In genomic region chr5:56128166-56128565, GRCh38 we compare ENCODE assay signal across 14 cellular contexts.
DNase-seq lines count a peak whose midpoint lies in the region; ATAC-seq and TF ChIP-seq lines count a peak whose summit lies in the region.
"Had no signal": no experiment of that assay in that cellular context is flagged by ENCODE, and none has a peak within 500 bp of the region (broad histone marks: within the 10 kb centered on the region; RNA-seq: fewer than 3 reads in every experiment).

No MANE protein-coding gene starts in this region.

- H3K27me3 ChIP-seq in left ventricle myocardium inferior (ENCODE audit: low read depth) = no peaks in the 10 kb centered on the region
- H3K27me3 ChIP-seq: thyroid gland had no signal

- H3K36me3 ChIP-seq in left ventricle myocardium inferior = no peaks in the 10 kb centered on the region
- H3K36me3 ChIP-seq: thyroid gland had no signal

- peaks cover 11% of the 10 kb centered on the region for H3K9me3 ChIP-seq in left ventricle myocardium inferior (replicated peaks)
- H3K9me3 ChIP-seq: thyroid gland had no signal

- CTCF ChIA-PET in activated CD4-positive, alpha-beta T cell treated with anti-CD3 and anti-CD28 coated beads for 36 hours (lab: Charles Lee) = interaction anchor here (1.1 to 3.1 kb wide), 2 partner anchors 13 to 20 kb away, joined by 3 to 14 read pairs; no protein-coding TSS in a partner anchor
- CTCF ChIA-PET in activated CD4-positive, alpha-beta memory T cell treated with anti-CD3 and anti-CD28 coated beads, Interleukin-2, amount 10 ng/mL, durations not matched to agents 7 days and 5 days (lab: Charles Lee) = interaction anchor here (0.6 kb wide), 1 partner anchor 138 kb away, joined by 3 read pairs; no protein-coding TSS in a partner anchor

- H3K36me3 Mint-ChIP-seq in activated CD4-positive, alpha-beta T cell treated with anti-CD3 and anti-CD28 coated beads for 36 hours (ENCODE audit: low read depth) = peaks cover 11% of the 10 kb centered on the region
- peaks cover 16% of the 10 kb centered on the region for H3K36me3 Mint-ChIP-seq in activated CD4-positive, alpha-beta memory T cell treated with anti-CD3 and anti-CD28 coated beads, Interleukin-2, amount 10 ng/mL, durations not matched to agents 7 days and 5 days (ENCODE audit: low read depth)

- no peaks in the 10 kb centered on the region for H3K27me3 Mint-ChIP-seq in activated CD4-positive, alpha-beta T cell treated with anti-CD3 and anti-CD28 coated beads for 36 hours
- peaks cover 1% of the 10 kb centered on the region for H3K27me3 Mint-ChIP-seq in activated CD4-positive, alpha-beta memory T cell treated with anti-CD3 and anti-CD28 coated beads, Interleukin-2, amount 10 ng/mL, durations not matched to agents 7 days and 5 days

- peak; percentile 78 for DNase-seq in activated CD4-positive, alpha-beta T cell treated with anti-CD3 and anti-CD28 coated beads for 36 hours
- DNase-seq in activated CD4-positive, alpha-beta T cell treated with anti-CD3 and anti-CD28 coated beads for 1 hour = no peak
- DNase-seq in activated CD4-positive, alpha-beta memory T cell treated with anti-CD3 and anti-CD28 coated beads, Interleukin-2, amount 10 ng/mL, durations not matched to agents 7 days and 5 days = peak; percentile 39
- DNase-seq in left ventricle myocardium inferior (peak; percentile 33), NCI-H2081 (lab: John Stamatoyannopoulos, UW) (no peak), islet precursor cell (no peak)
- peak; percentile 23 for DNase-seq in stimulated activated naive CD8-positive, alpha-beta T cell treated with anti-CD3 and anti-CD28 coated beads, Interleukin-15, Interleukin-2, amounts not matched to agents 100 U/mL and 50 U/mL, for 24 hours
- DNase-seq: hypothalamus, MV-4-11, NCI-H226, thyroid gland had no signal

- peaks cover 2% of the 10 kb centered on the region for H3K9me3 Mint-ChIP-seq in activated CD4-positive, alpha-beta T cell treated with anti-CD3 and anti-CD28 coated beads for 36 hours (ENCODE audit: low read depth)
- peaks cover 7% of the 10 kb centered on the region for H3K9me3 Mint-ChIP-seq in activated CD4-positive, alpha-beta memory T cell treated with anti-CD3 and anti-CD28 coated beads, Interleukin-2, amount 10 ng/mL, durations not matched to agents 7 days and 5 days

- H3K4me1 ChIP-seq in left ventricle myocardium inferior = peaks cover 26% of the 10 kb centered on the region

- peak overlapping the region; percentile 38 for H3K4me3 Mint-ChIP-seq in activated CD4-positive, alpha-beta T cell treated with anti-CD3 and anti-CD28 coated beads for 36 hours
- no peak overlapping the region for H3K4me3 Mint-ChIP-seq in activated CD4-positive, alpha-beta memory T cell treated with anti-CD3 and anti-CD28 coated beads, Interleukin-2, amount 10 ng/mL, durations not matched to agents 7 days and 5 days
- H3K4me3 Mint-ChIP-seq: central memory CD8-positive, alpha-beta T cell had no signal

- no peak overlapping the region for H3K4me3 ChIP-seq in left ventricle myocardium inferior
- H3K4me3 ChIP-seq: thyroid gland had no signal

- H3K4me1 Mint-ChIP-seq in activated CD4-positive, alpha-beta T cell treated with anti-CD3 and anti-CD28 coated beads for 36 hours = peaks cover 62% of the 10 kb centered on the region
- H3K4me1 Mint-ChIP-seq in activated CD4-positive, alpha-beta memory T cell treated with anti-CD3 and anti-CD28 coated beads, Interleukin-2, amount 10 ng/mL, durations not matched to agents 7 days and 5 days = peaks cover 37% of the 10 kb centered on the region

- H3K27ac Mint-ChIP-seq in activated CD4-positive, alpha-beta T cell treated with anti-CD3 and anti-CD28 coated beads for 36 hours = peak overlapping the region; percentile 95
- H3K27ac Mint-ChIP-seq in activated CD4-positive, alpha-beta memory T cell treated with anti-CD3 and anti-CD28 coated beads, Interleukin-2, amount 10 ng/mL, durations not matched to agents 7 days and 5 days = peak overlapping the region; percentile 68

- no peak for TF ChIP-seq CTCF in left ventricle myocardium inferior (IDR thresholded peaks at IDR 0.05; ENCODE audit: borderline replicate concordance)

- POLR2A ChIA-PET in activated CD4-positive, alpha-beta T cell treated with anti-CD3 and anti-CD28 coated beads for 36 hours (lab: Charles Lee) = interaction anchor here (0.5 kb wide), 1 partner anchor 165 kb away, joined by 6 read pairs; no protein-coding TSS in a partner anchor
- POLR2A ChIA-PET in activated CD4-positive, alpha-beta memory T cell treated with anti-CD3 and anti-CD28 coated beads, Interleukin-2, amount 10 ng/mL, durations not matched to agents 7 days and 5 days (lab: Charles Lee) = interaction anchor here (1.2 to 1.5 kb wide), 2 partner anchors 20 to 23 kb away, joined by 3 to 6 read pairs; no protein-coding TSS in a partner anchor

- no peak overlapping the region for H3K27ac ChIP-seq in left ventricle myocardium inferior (replicated peaks)
- H3K27ac ChIP-seq: 22Rv1, thyroid gland had no signal

- peak; percentile 81 for ATAC-seq in activated CD4-positive, alpha-beta T cell treated with anti-CD3 and anti-CD28 coated beads for 36 hours
- peak; percentile 81 for ATAC-seq in stimulated activated naive CD8-positive, alpha-beta T cell treated with anti-CD3 and anti-CD28 coated beads, Interleukin-15, Interleukin-2, amounts not matched to agents 100 U/mL and 50 U/mL, for 24 hours
- ATAC-seq in HG02642 (IDR thresholded peaks at IDR 0.05; ENCODE audit: poor library complexity, unreplicated experiment) = no peak

- intact Hi-C loops in activated CD4-positive, alpha-beta T cell treated with anti-CD3 and anti-CD28 coated beads for 36 hours (cut with DNase I, micrococcal nuclease) = loop anchor here in 1 of 2 experiments (2.0 kb wide), 1 partner anchor 21 kb away; no protein-coding TSS in a partner anchor
- intact Hi-C loops in left ventricle myocardium inferior (cut with micrococcal nuclease) = no loop called here

Comparison
In these comparisons a context has a peak if more than half of its experiments do, and no peak if none do; other contexts are left out.
1. DNase-seq: peak in activated CD4-positive, alpha-beta T cell treated with anti-CD3 and anti-CD28 coated beads for 36 hours (single experiment), activated CD4-positive, alpha-beta memory T cell treated with anti-CD3 and anti-CD28 coated beads, Interleukin-2, amount 10 ng/mL, durations not matched to agents 7 days and 5 days (single experiment), left ventricle myocardium inferior (single experiment) and stimulated activated naive CD8-positive, alpha-beta T cell treated with anti-CD3 and anti-CD28 coated beads, Interleukin-15, Interleukin-2, amounts not matched to agents 100 U/mL and 50 U/mL, for 24 hours (single experiment); none in activated CD4-positive, alpha-beta T cell treated with anti-CD3 and anti-CD28 coated beads for 1 hour (single experiment), NCI-H2081 (0 of 2) and islet precursor cell (single experiment).